ENCODE assay signal across 13 cellular contexts in genomic region chr5:119316116-119316515, GRCh38. TPM values are rescaled to one million over a fixed set of nuclear protein-coding genes. Genes with fewer than 3 reads are reported as not detected.
DNase-seq lines count a peak whose midpoint lies in the region; ATAC-seq and TF ChIP-seq lines count a peak whose summit lies in the region.
"Had no signal": no experiment of that assay in that cellular context is flagged by ENCODE, and none has a peak within 500 bp of the region (broad histone marks: within the 10 kb centered on the region; RNA-seq: fewer than 3 reads in every experiment).

No MANE protein-coding gene starts in this region.

- no peaks in the 10 kb centered on the region for H3K36me3 ChIP-seq in Karpas-422 (ENCODE audit: insufficient read depth, low read length)
- H3K36me3 ChIP-seq in neutrophil, result no peaks in the 10 kb centered on the region
- no peaks in the 10 kb centered on the region for H3K36me3 ChIP-seq in heart left ventricle
- H3K36me3 ChIP-seq: esophagus muscularis mucosa, transverse colon had no signal

- peak; percentile 58 for ATAC-seq in activated CD4-positive, alpha-beta T cell treated with anti-CD3 and anti-CD28 coated beads for 36 hours
- ATAC-seq in activated naive CD4-positive, alpha-beta T cell treated with anti-CD3 and anti-CD28 coated beads, Interleukin-2, amount 50 U/mL, for 72 hours, result peak; percentile 45 to 83
- ATAC-seq in GM21717 (IDR thresholded peaks at IDR 0.05; ENCODE audit: unreplicated experiment) (no peak), heart left ventricle (no peak), right cardiac atrium (no peak)

- H2AFZ ChIP-seq in Karpas-422 (ENCODE audit: low read length), result no peak overlapping the region

- no peaks in the 10 kb centered on the region for H3K27me3 Mint-ChIP-seq in activated CD4-positive, alpha-beta T cell treated with anti-CD3 and anti-CD28 coated beads for 36 hours
- H3K27me3 Mint-ChIP-seq: progenitor cell of endocrine pancreas had no signal

- TF ChIP-seq POLR2A in heart left ventricle (IDR thresholded peaks at IDR 0.05), result no peak

- H3K27ac Mint-ChIP-seq in activated CD4-positive, alpha-beta T cell treated with anti-CD3 and anti-CD28 coated beads for 36 hours, result peak overlapping the region; percentile 91
- H3K27ac Mint-ChIP-seq in activated naive CD4-positive, alpha-beta T cell treated with anti-CD3 and anti-CD28 coated beads, Interleukin-2, amount 50 U/mL, for 72 hours, result peak overlapping the region; percentile 92 to 94
- H3K27ac Mint-ChIP-seq: progenitor cell of endocrine pancreas had no signal

- H3K4me1 Mint-ChIP-seq in activated CD4-positive, alpha-beta T cell treated with anti-CD3 and anti-CD28 coated beads for 36 hours, result peaks cover 91% of the 10 kb centered on the region

- no peak overlapping the region for H3K27ac ChIP-seq in Karpas-422 (ENCODE audit: low read length)
- H3K27ac ChIP-seq in neutrophil, result peak overlapping the region; percentile 76
- H3K27ac ChIP-seq in heart left ventricle, result peak overlapping the region in 1 of 12 donors; percentile 54
- H3K27ac ChIP-seq in right cardiac atrium (ENCODE audit: low read length), result no peak overlapping the region
- H3K27ac ChIP-seq: esophagus muscularis mucosa had no signal

- POLR2A ChIA-PET in activated CD4-positive, alpha-beta T cell treated with anti-CD3 and anti-CD28 coated beads for 36 hours (lab: Charles Lee), result interaction anchor here (0.7 to 1.7 kb wide), 6 partner anchors 17 to 245 kb away, joined by 3 to 5 read pairs (median 4); partner anchors contain the start of gene DMXL1

- H3K79me2 ChIP-seq in Karpas-422 (ENCODE audit: low read length), result no peaks in the 10 kb centered on the region

- peak overlapping the region; percentile 28 for H3K4me3 Mint-ChIP-seq in activated CD4-positive, alpha-beta T cell treated with anti-CD3 and anti-CD28 coated beads for 36 hours

- peaks cover 40% of the 10 kb centered on the region for H3K36me3 Mint-ChIP-seq in activated CD4-positive, alpha-beta T cell treated with anti-CD3 and anti-CD28 coated beads for 36 hours (ENCODE audit: low read depth)
- H3K36me3 Mint-ChIP-seq in activated naive CD4-positive, alpha-beta T cell treated with anti-CD3 and anti-CD28 coated beads, Interleukin-2, amount 50 U/mL, for 72 hours, result peaks cover 7 to 30% of the 10 kb centered on the region in 2 donors

- H3K9me3 Mint-ChIP-seq in activated CD4-positive, alpha-beta T cell treated with anti-CD3 and anti-CD28 coated beads for 36 hours (ENCODE audit: low read depth), result no peaks in the 10 kb centered on the region
- H3K9me3 Mint-ChIP-seq in activated naive CD4-positive, alpha-beta T cell treated with anti-CD3 and anti-CD28 coated beads, Interleukin-2, amount 50 U/mL, for 72 hours, result no peaks in the 10 kb centered on the region

- H3K9me2 ChIP-seq in Karpas-422 (replicated peaks; ENCODE audit: insufficient read depth, low read length), result no peaks in the 10 kb centered on the region

- no peaks in the 10 kb centered on the region for H4K20me1 ChIP-seq in Karpas-422 (ENCODE audit: insufficient read depth, low read depth, low read length)

- 96 to 99% (median 97%) methylated on average over 8 of the region's 8 CpGs for WGBS in heart left ventricle, 4 donors
- WGBS in right cardiac atrium, result 96% methylated on average over 8 of the region's 8 CpGs

- CTCF ChIA-PET in activated CD4-positive, alpha-beta T cell treated with anti-CD3 and anti-CD28 coated beads for 36 hours (lab: Charles Lee), result interaction anchor here (0.6 to 2.5 kb wide), 32 partner anchors 8 to 328 kb away, joined by 3 to 18 read pairs (median 5); no protein-coding TSS in a partner anchor

- intact Hi-C loops in activated CD4-positive, alpha-beta T cell treated with anti-CD3 and anti-CD28 coated beads for 36 hours (cut with DNase I, micrococcal nuclease), result loop anchor here (1.0 to 5.0 kb wide), 2 partner anchors 11 to 329 kb away; partner anchors contain the start of gene DTWD2 (in 1 of the 2)
- intact Hi-C loops in heart left ventricle (cut with DNase I), result loop anchor here in 4 of 10 donors (5.0 kb wide), 1 partner anchor 96 kb away; no protein-coding TSS in a partner anchor
- intact Hi-C loops in right cardiac atrium (cut with DNase I), result no loop called here

- H3K27me3 ChIP-seq in Karpas-422 (ENCODE audit: low read length) (no peaks in the 10 kb centered on the region), neutrophil (no peaks in the 10 kb centered on the region), heart left ventricle (no peaks in the 10 kb centered on the region), right cardiac atrium (ENCODE audit: control insufficient read depth, insufficient read depth) (no peaks in the 10 kb centered on the region)
- H3K27me3 ChIP-seq: esophagus muscularis mucosa, transverse colon had no signal

- H3K9ac ChIP-seq in Karpas-422 (ENCODE audit: low read length), result no peak overlapping the region

- peaks cover 64% of the 10 kb centered on the region for H3K4me1 ChIP-seq in Karpas-422 (ENCODE audit: low read length)
- peaks cover 87 to 91% of the 10 kb centered on the region in 2 experiments for H3K4me1 ChIP-seq in neutrophil (ENCODE audit: control insufficient read depth in 1 of 2, insufficient read depth in 1 of 2, low read depth in 1 of 2, low read length in 1 of 2)
- peaks cover 0 to 80% (median 0%) of the 10 kb centered on the region in 12 donors for H3K4me1 ChIP-seq in heart left ventricle
- H3K4me1 ChIP-seq in right cardiac atrium (ENCODE audit: control insufficient read depth, insufficient read depth, low read length), result no peaks in the 10 kb centered on the region

- no peak overlapping the region for H3K4me3 ChIP-seq in Karpas-422 (ENCODE audit: low read length)
- no peak overlapping the region for H3K4me3 ChIP-seq in neutrophil (ENCODE audit: low read depth in 1 of 2, low read length in 1 of 2)
- H3K4me3 ChIP-seq in heart left ventricle, result no peak overlapping the region
- no peak overlapping the region for H3K4me3 ChIP-seq in right cardiac atrium (ENCODE audit: low read length)
- H3K4me3 ChIP-seq: esophagus muscularis mucosa, transverse colon had no signal

- H3K4me2 ChIP-seq in Karpas-422 (ENCODE audit: low read depth, low read length, poor library complexity, severe bottlenecking), result peak overlapping the region; percentile 49

- TF ChIP-seq CTCF in neutrophil (IDR thresholded peaks at IDR 0.05) (no peak), heart left ventricle (IDR thresholded peaks at IDR 0.05) (no peak)

- H3K9me3 ChIP-seq in Karpas-422 (ENCODE audit: low read length) (no peaks in the 10 kb centered on the region), neutrophil (no peaks in the 10 kb centered on the region), heart left ventricle (no peaks in the 10 kb centered on the region), right cardiac atrium (ENCODE audit: control insufficient read depth, low read length) (no peaks in the 10 kb centered on the region)
- H3K9me3 ChIP-seq: esophagus muscularis mucosa, transverse colon had no signal

- peak; percentile 71 for DNase-seq in activated CD4-positive, alpha-beta T cell treated with anti-CD3 and anti-CD28 coated beads for 36 hours
- DNase-seq in activated CD4-positive, alpha-beta T cell treated with anti-CD3 and anti-CD28 coated beads, Interleukin-2, amount 50 U/mL, for 4 hours, result no peak
- no peak for DNase-seq in Karpas-422
- DNase-seq in activated naive CD4-positive, alpha-beta T cell treated with anti-CD3 and anti-CD28 coated beads, Interleukin-2, amount 50 U/mL, for 72 hours (ENCODE audit: low spot score in 2 of 2), result no peak
- DNase-seq in heart left ventricle, result no peak
- DNase-seq in right cardiac atrium, result no peak
- DNase-seq: cortex of kidney, SIG-M5, transverse colon had no signal

RNA-seq across cellular contexts. Expression of gene TNFAIP8, which starts 39.7 kb away (rescaled TPM):
- total RNA-seq in activated CD4-positive, alpha-beta T cell treated with anti-CD3 and anti-CD28 coated beads for 36 hours, result 100 to 1,000 TPM; 166 to 171 TPM
- total RNA-seq in Karpas-422 (2014; rRNA removed; shearing (Covaris generic); ENCODE audit: low replicate concordance), result 34.5 and 58.7 TPM in 2 replicates
- 100 to 1,000 TPM; 110 to 146 TPM for total RNA-seq in activated naive CD4-positive, alpha-beta T cell treated with anti-CD3 and anti-CD28 coated beads, Interleukin-2, amount 50 U/mL, for 72 hours
- total RNA-seq in heart left ventricle (10 to 100 TPM in 7 of 9 donors, 1 to 10 TPM in 2; 3.6 to 30.8 (median 13.9) TPM), right cardiac atrium (1 to 10 TPM; 4.1 to 5.9 (median 4.5) TPM)
- polyA plus RNA-seq in heart left ventricle (1 to 10 TPM; 5.1 to 10.0 TPM), right cardiac atrium (2.7 TPM)

Comparison
In these comparisons a context has a peak if more than half of its experiments do, and no peak if none do; other contexts are left out.
1. ATAC-seq: peak in activated CD4-positive, alpha-beta T cell treated with anti-CD3 and anti-CD28 coated beads for 36 hours (single experiment) and activated naive CD4-positive, alpha-beta T cell treated with anti-CD3 and anti-CD28 coated beads, Interleukin-2, amount 50 U/mL, for 72 hours (2 of 2); none in GM21717 (single experiment), heart left ventricle (0 of 4) and right cardiac atrium (0 of 2).
2. intact Hi-C loops: an anchor here in activated CD4-positive, alpha-beta T cell treated with anti-CD3 and anti-CD28 coated beads for 36 hours (1.0 to 5.0 kb wide); none called in right cardiac atrium.